ENCODE assay signal across 10 cellular contexts in genomic region chr13:40813662-40814454, GRCh38. TPM values are rescaled to one million over a fixed set of nuclear protein-coding genes. Genes with fewer than 3 reads are reported as not detected.
DNase-seq lines count a peak whose midpoint lies in the region; ATAC-seq, FAIRE-seq and TF ChIP-seq lines count a peak whose summit lies in the region.
"Had no signal": no experiment of that assay in that cellular context is flagged by ENCODE, and none has a peak within 500 bp of the region (broad histone marks: within the 10 kb centered on the region; RNA-seq: fewer than 3 reads in every experiment).

No MANE protein-coding gene starts in this region.

- DNase-seq in AG08396 (ENCODE audit: low spot score): peak; percentile 44
- no peak for DNase-seq in GM12892 (ENCODE audit: insufficient read length)
- DNase-seq in NCI-H82 (lab: John Stamatoyannopoulos, UW): peak; percentile 51
- peak; percentile 60 for DNase-seq in dermis blood vessel endothelial cell
- no peak for DNase-seq in psoas muscle
- no peak for DNase-seq in stimulated activated CD4-positive, alpha-beta T cell treated with anti-CD3 and anti-CD28 coated beads, Interleukin-4, amount 100 ng/mL, for 24 hours
- DNase-seq in NCI-H146 (lab: John Stamatoyannopoulos, UW): no peak
- DNase-seq in NCI-H1417 treated with DMSO at 0.1 percent for 48 hours (lab: John Stamatoyannopoulos, UW): no peak

- ATAC-seq in psoas muscle: peak in 1 of 4 donors; percentile 51

- FAIRE-seq in GM12892 (lab: Jason Lieb, UNC): peak; percentile 72
- FAIRE-seq: colon had no signal

- no peaks in the 10 kb centered on the region for H3K27me3 ChIP-seq in psoas muscle (ENCODE audit: insufficient read depth in 3 of 3, low read length in 2 of 3)

- intact Hi-C loops in psoas muscle (cut with DNase I): no loop called here

- H3K4me3 ChIP-seq in psoas muscle: no peak overlapping the region
- H3K4me3 ChIP-seq: HAP-1 had no signal

- H3K9me3 ChIP-seq in psoas muscle: peaks cover 4% of the 10 kb centered on the region

- no peak for TF ChIP-seq POLR2A in GM12892 (IDR thresholded peaks at IDR 0.05; ENCODE audit: low read depth, low read length)

- H3K36me3 ChIP-seq in psoas muscle (ENCODE audit: insufficient read depth in 1 of 2, low read depth in 1 of 2): peaks cover 11 to 33% of the 10 kb centered on the region in 2 donors

- TF ChIP-seq CTCF in psoas muscle (IDR thresholded peaks at IDR 0.05): peak; percentile 29

- no peaks in the 10 kb centered on the region for H3K4me1 ChIP-seq in psoas muscle
- H3K4me1 ChIP-seq: HAP-1 had no signal

- H3K27ac ChIP-seq in psoas muscle: no peak overlapping the region

- 82 to 89% (median 84%) methylated on average over 7 of the region's 7 CpGs for WGBS in psoas muscle, 3 donors

RNA-seq across cellular contexts. Expression of gene SLC25A15, which starts 24.4 kb away (rescaled TPM):
- 10.5 TPM for polyA plus RNA-seq in GM12892 (2012; ENCODE audit: missing spikeins)
- total RNA-seq in dermis blood vessel endothelial cell: 16.8 and 28.0 TPM in 2 replicates
- total RNA-seq in psoas muscle: 10 to 100 TPM in 1 of 4 donors, 1 to 10 TPM in 3; 4.9 to 12.7 (median 5.0) TPM
- polyA plus RNA-seq in psoas muscle: 10 to 100 TPM in 2 of 3 donors, 1 to 10 TPM in 1; 3.8 to 15.8 (median 10.1) TPM

RNA-seq across cellular contexts. Expression of gene MRPS31, which starts 42.9 kb away (rescaled TPM):
- polyA plus RNA-seq in GM12892 (2012; ENCODE audit: missing spikeins): 43.6 TPM
- total RNA-seq in dermis blood vessel endothelial cell: 17.0 and 17.2 TPM in 2 replicates
- total RNA-seq in psoas muscle: 10 to 100 TPM; 23.3 to 27.2 (median 25.5) TPM
- polyA plus RNA-seq in psoas muscle: 10 to 100 TPM; 26.7 to 36.6 (median 34.9) TPM

Comparison
In these comparisons a context has a peak if more than half of its experiments do, and no peak if none do; other contexts are left out.
1. DNase-seq: peak in AG08396 (single experiment), NCI-H82 (single experiment) and dermis blood vessel endothelial cell (single experiment); none in GM12892 (single experiment), psoas muscle (0 of 2), stimulated activated CD4-positive, alpha-beta T cell treated with anti-CD3 and anti-CD28 coated beads, Interleukin-4, amount 100 ng/mL, for 24 hours (single experiment), NCI-H146 (single experiment) and NCI-H1417 treated with DMSO at 0.1 percent for 48 hours (single experiment).